Comparison of ENCODE assay signal across 9 cellular contexts in genomic region chr18:43596106-43596712, GRCh38.
A peak's percentile ranks its signal among the peaks of the same experiment; 100 is the strongest.
DNase-seq lines count a peak whose midpoint lies in the region; ATAC-seq and TF ChIP-seq lines count a peak whose summit lies in the region.
"Had no signal": no experiment of that assay in that cellular context is flagged by ENCODE, and none has a peak within 500 bp of the region (broad histone marks: within the 10 kb centered on the region; RNA-seq: fewer than 3 reads in every experiment).

No MANE protein-coding gene starts in this region.

- H3K36me3 ChIP-seq in adrenal gland (replicated peaks in 1 of 2), result no peaks in the 10 kb centered on the region
- H3K36me3 ChIP-seq: BLaER1 had no signal

- peak; percentile 65 for ATAC-seq in HG02759 (IDR thresholded peaks at IDR 0.05; ENCODE audit: unreplicated experiment)
- peak; percentile 52 for ATAC-seq in left colon
- ATAC-seq in GM19397 (IDR thresholded peaks at IDR 0.05; ENCODE audit: unreplicated experiment), result no peak

- WGBS in adrenal gland, 4 donors, result 43 to 56% (median 45%) methylated on average over 3 of the region's 3 CpGs

- DNase-seq in NCI-H1092 treated with DMSO at 0.1 percent for 48 hours (lab: John Stamatoyannopoulos, UW) (peak; percentile 71), NCI-H1092 (lab: John Stamatoyannopoulos, UW) (no peak), NCI-H1436 treated with DMSO at 0.1 percent for 48 hours (lab: John Stamatoyannopoulos, UW) (peak; percentile 31), adrenal gland (no peak), left colon (no peak), middle frontal gyrus (ENCODE audit: extremely low spot score, low spot score) (no peak)

- H3K27me3 ChIP-seq in adrenal gland, result no peaks in the 10 kb centered on the region
- H3K27me3 ChIP-seq: BLaER1 had no signal

- H3K27ac ChIP-seq in adrenal gland, result no peak overlapping the region
- H3K27ac ChIP-seq: BLaER1 had no signal

- no peak for TF ChIP-seq POLR2A in adrenal gland (IDR thresholded peaks at IDR 0.05)

- intact Hi-C loops in adrenal gland (cut with DNase I), result no loop called here
- intact Hi-C loops in left colon (cut with DNase I, micrococcal nuclease), result no loop called here

- H3K4me3 ChIP-seq in adrenal gland, result no peak overlapping the region
- H3K4me3 ChIP-seq: BLaER1 had no signal

- TF ChIP-seq CTCF in adrenal gland (IDR thresholded peaks at IDR 0.05), result peak in 5 of 6 experiments; percentile 18 to 59 (median 37)

- no peaks in the 10 kb centered on the region for H3K9me3 ChIP-seq in adrenal gland (replicated peaks in 1 of 3)
- H3K9me3 ChIP-seq: BLaER1 had no signal

- H3K4me1 ChIP-seq in adrenal gland (replicated peaks in 1 of 2), result no peaks in the 10 kb centered on the region
- H3K4me1 ChIP-seq: BLaER1 had no signal

Comparison
In these comparisons a context has a peak if more than half of its experiments do, and no peak if none do; other contexts are left out.
1. DNase-seq: peak in NCI-H1092 treated with DMSO at 0.1 percent for 48 hours (single experiment) and NCI-H1436 treated with DMSO at 0.1 percent for 48 hours (single experiment); none in NCI-H1092 (single experiment), adrenal gland (0 of 7), left colon (0 of 2) and middle frontal gyrus (single experiment).